Comparison of ENCODE assay signal across 22 cellular contexts in the genomic region with DNA sequence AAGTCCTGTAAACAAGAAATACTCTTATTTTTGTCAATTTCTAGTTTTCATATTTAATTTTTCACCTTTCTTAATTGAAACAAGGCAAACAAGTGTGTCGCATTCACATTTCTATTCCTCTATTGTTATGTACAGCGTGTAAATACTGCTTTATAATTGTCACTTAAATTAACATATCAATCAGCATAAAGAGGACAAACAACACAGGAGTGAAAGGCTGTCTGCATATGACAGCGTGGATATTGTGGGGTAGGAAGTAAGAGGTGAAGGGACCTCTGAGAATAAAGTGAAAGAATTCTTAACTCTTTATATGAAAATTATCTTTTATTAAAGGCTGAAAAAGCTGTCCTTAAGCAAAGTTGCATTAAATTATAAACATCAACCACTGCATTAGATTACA.
"Had no signal": no experiment of that assay in that cellular context is flagged by ENCODE, and none has a peak within 500 bp of the region (broad histone marks: within the 10 kb centered on the region; RNA-seq: fewer than 3 reads in every experiment).

No MANE protein-coding gene starts in this region.

- ATAC-seq: activated T-cell treated with anti-CD3 and anti-CD28 coated beads, Interleukin-2, amount 50 U/mL, for 4 hours had no signal

- H3K36me3 Mint-ChIP-seq: activated CD4-positive, alpha-beta memory T cell treated with anti-CD3 and anti-CD28 coated beads for 36 hours; activated naive CD8-positive, alpha-beta T cell had no signal

- H3K27ac Mint-ChIP-seq: activated CD4-positive, alpha-beta memory T cell treated with anti-CD3 and anti-CD28 coated beads for 36 hours; activated CD4-positive, alpha-beta T cell treated with anti-CD3 and anti-CD28 coated beads, Interleukin-2, amount 10 ng/mL, durations not matched to agents 7 days and 5 days; activated naive CD4-positive, alpha-beta T cell treated with anti-CD3 and anti-CD28 coated beads for 36 hours; activated naive CD8-positive, alpha-beta T cell; T-helper 1 cell treated with Interleukin-12 subunit alpha and Interleukin-12 subunit beta and Interleukin-4 antibody, amounts not matched to agents 30 μg/mL and 1 μg/mL, for 36 hours had no signal

- H3K4me3 Mint-ChIP-seq: activated CD4-positive, alpha-beta memory T cell treated with anti-CD3 and anti-CD28 coated beads for 36 hours; activated CD4-positive, alpha-beta T cell treated with anti-CD3 and anti-CD28 coated beads, Interleukin-2, amount 10 ng/mL, durations not matched to agents 7 days and 5 days; activated naive CD4-positive, alpha-beta T cell treated with anti-CD3 and anti-CD28 coated beads for 36 hours; activated naive CD8-positive, alpha-beta T cell; activated T-cell treated with anti-CD3 and anti-CD28 coated beads, Interleukin-2, amount 50 U/mL, for 4 hours; T-helper 1 cell treated with Interleukin-12 subunit alpha and Interleukin-12 subunit beta and Interleukin-4 antibody, amounts not matched to agents 30 μg/mL and 1 μg/mL, for 36 hours had no signal

- H3K4me3 ChIP-seq: cardiac muscle cell, PC-9 had no signal

- H3K27ac ChIP-seq: brain microvascular endothelial cell, cardiac muscle cell, PC-9 had no signal

- H3K4me1 Mint-ChIP-seq: activated CD4-positive, alpha-beta T cell treated with anti-CD3 and anti-CD28 coated beads, Interleukin-2, amount 10 ng/mL, durations not matched to agents 7 days and 5 days had no signal

- H3K27me3 Mint-ChIP-seq: activated CD4-positive, alpha-beta memory T cell treated with anti-CD3 and anti-CD28 coated beads for 36 hours; activated CD4-positive, alpha-beta T cell treated with anti-CD3 and anti-CD28 coated beads, Interleukin-2, amount 10 ng/mL, durations not matched to agents 7 days and 5 days; activated naive CD8-positive, alpha-beta T cell had no signal

- H2AFZ ChIP-seq: PC-9 had no signal

- H3K4me2 ChIP-seq: PC-9 had no signal

- H3K36me3 ChIP-seq: brain microvascular endothelial cell, cardiac muscle cell had no signal

- H3K27me3 ChIP-seq: brain microvascular endothelial cell, cardiac muscle cell had no signal

- FAIRE-seq: astrocyte had no signal

- DNase-seq: activated CD4-positive, alpha-beta memory T cell treated with anti-CD3 and anti-CD28 coated beads for 36 hours; activated CD4-positive, alpha-beta T cell treated with anti-CD3 and anti-CD28 coated beads, Interleukin-2, amount 10 ng/mL, durations not matched to agents 7 days and 5 days; activated CD4-positive, CD25-positive, alpha-beta regulatory T cell; activated CD8-positive, alpha-beta memory T cell treated with anti-CD3 and anti-CD28 coated beads for 24 hours; activated effector memory CD4-positive, alpha-beta T cell treated with anti-CD3 and anti-CD28 coated beads, Interleukin-2, amount 50 U/mL, for 16 hours; activated naive CD4-positive, alpha-beta T cell treated with anti-CD3 and anti-CD28 coated beads for 36 hours; activated T-cell treated with anti-CD3 and anti-CD28 coated beads, Interleukin-2, amount 50 U/mL, for 4 hours; amygdala; brain microvascular endothelial cell; Kasumi-1; NCI-H1105 treated with DMSO at 0.1 percent for 48 hours; NCI-H1436 treated with DMSO at 0.1 percent for 48 hours; NCI-H187; NCI-H2081 treated with DMSO at 0.1 percent for 48 hours; NCI-H446; NCI-H524; PC-9; SHP77 treated with DMSO at 0.1 percent for 48 hours had no signal

- H3K9me3 Mint-ChIP-seq: activated CD4-positive, alpha-beta T cell treated with anti-CD3 and anti-CD28 coated beads, Interleukin-2, amount 10 ng/mL, durations not matched to agents 7 days and 5 days had no signal
